In genomic region chr7:51080622-51081269, GRCh38 we compare ENCODE assay signal across 1 cellular context.
TF ChIP-seq lines count a peak whose summit lies in the region.

No MANE protein-coding gene starts in this region.

TF ChIP-seq in GM23338, 12 proteins besides CTCF, POLR2A, EP300 and RAD21:
- TF ChIP-seq, protein P1, sequence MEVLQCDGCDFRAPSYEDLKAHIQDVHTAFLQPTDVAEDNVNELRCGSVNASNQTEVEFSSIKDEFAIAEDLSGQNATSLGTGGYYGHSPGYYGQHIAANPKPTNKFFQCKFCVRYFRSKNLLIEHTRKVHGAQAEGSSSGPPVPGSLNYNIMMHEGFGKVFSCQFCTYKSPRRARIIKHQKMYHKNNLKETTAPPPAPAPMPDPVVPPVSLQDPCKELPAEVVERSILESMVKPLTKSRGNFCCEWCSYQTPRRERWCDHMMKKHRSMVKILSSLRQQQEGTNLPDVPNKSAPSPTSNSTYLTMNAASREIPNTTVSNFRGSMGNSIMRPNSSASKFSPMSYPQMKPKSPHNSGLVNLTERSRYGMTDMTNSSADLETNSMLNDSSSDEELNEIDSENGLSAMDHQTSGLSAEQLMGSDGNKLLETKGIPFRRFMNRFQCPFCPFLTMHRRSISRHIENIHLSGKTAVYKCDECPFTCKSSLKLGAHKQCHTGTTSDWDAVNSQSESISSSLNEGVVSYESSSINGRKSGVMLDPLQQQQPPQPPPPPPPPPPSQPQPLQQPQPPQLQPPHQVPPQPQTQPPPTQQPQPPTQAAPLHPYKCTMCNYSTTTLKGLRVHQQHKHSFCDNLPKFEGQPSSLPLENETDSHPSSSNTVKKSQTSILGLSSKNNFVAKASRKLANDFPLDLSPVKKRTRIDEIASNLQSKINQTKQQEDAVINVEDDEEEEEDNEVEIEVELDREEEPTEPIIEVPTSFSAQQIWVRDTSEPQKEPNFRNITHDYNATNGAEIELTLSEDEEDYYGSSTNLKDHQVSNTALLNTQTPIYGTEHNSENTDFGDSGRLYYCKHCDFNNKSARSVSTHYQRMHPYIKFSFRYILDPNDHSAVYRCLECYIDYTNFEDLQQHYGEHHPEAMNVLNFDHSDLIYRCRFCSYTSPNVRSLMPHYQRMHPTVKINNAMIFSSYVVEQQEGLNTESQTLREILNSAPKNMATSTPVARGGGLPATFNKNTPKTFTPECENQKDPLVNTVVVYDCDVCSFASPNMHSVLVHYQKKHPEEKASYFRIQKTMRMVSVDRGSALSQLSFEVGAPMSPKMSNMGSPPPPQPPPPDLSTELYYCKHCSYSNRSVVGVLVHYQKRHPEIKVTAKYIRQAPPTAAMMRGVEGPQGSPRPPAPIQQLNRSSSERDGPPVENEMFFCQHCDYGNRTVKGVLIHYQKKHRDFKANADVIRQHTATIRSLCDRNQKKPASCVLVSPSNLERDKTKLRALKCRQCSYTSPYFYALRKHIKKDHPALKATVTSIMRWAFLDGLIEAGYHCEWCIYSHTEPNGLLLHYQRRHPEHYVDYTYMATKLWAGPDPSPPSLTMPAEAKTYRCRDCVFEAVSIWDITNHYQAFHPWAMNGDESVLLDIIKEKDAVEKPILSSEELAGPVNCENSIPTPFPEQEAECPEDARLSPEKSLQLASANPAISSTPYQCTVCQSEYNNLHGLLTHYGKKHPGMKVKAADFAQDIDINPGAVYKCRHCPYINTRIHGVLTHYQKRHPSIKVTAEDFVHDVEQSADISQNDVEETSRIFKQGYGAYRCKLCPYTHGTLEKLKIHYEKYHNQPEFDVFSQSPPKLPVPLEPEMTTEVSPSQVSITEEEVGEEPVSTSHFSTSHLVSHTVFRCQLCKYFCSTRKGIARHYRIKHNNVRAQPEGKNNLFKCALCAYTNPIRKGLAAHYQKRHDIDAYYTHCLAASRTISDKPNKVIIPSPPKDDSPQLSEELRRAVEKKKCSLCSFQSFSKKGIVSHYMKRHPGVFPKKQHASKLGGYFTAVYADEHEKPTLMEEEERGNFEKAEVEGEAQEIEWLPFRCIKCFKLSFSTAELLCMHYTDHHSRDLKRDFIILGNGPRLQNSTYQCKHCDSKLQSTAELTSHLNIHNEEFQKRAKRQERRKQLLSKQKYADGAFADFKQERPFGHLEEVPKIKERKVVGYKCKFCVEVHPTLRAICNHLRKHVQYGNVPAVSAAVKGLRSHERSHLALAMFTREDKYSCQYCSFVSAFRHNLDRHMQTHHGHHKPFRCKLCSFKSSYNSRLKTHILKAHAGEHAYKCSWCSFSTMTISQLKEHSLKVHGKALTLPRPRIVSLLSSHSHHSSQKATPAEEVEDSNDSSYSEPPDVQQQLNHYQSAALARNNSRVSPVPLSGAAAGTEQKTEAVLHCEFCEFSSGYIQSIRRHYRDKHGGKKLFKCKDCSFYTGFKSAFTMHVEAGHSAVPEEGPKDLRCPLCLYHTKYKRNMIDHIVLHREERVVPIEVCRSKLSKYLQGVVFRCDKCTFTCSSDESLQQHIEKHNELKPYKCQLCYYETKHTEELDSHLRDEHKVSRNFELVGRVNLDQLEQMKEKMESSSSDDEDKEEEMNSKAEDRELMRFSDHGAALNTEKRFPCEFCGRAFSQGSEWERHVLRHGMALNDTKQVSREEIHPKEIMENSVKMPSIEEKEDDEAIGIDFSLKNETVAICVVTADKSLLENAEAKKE (CRISPR knock-in tag; IDR thresholded peaks at IDR 0.05) = peak; percentile 35; the same call in 1 of the 2 replicates
- no peak for TF ChIP-seq POLR2AphosphoS5 (IDR thresholded peaks at IDR 0.05; ENCODE audit: low read depth)
